In the genomic region with DNA sequence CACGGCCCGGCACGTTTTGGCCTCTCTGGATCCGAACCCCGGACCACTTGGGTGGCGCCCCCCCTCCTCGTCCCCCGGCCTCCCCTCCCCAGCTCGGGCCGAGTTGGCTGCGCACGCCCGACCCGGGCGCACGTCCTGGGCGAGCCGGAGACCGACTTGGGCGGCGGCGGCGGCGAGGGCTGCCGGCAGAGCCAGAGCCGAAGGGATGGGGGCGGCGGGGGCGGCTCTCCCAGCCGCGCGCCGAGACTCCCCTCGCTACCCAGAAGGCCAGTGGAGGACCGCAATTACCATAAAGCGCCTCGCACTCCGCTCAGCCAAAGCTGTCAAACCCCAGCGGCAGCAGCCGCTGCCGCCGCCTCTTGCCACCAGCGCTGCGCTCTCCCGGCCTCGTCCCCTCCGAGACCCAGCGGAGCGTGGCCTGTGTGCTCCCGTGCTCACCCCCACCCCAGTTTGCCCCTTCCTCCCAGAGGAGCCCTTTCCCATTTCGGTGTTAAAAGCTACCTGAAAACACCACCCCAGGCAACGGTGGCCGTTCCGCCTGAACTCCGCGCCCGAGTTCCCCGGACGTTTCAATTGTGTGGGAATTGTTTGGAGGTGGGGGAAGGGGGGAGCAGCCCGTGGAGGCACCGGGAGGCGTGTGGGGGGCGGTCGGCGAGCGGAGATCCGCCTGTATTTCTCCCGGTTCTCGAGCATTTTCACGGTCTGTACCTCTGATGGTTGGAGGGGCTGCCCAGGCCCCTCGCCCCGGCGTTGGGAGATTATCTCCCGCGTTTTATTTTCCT, we compare ENCODE assay signal across 8 cellular contexts. TPM values are rescaled to one million over a fixed set of nuclear protein-coding genes. Genes with fewer than 3 reads are reported as not detected.
DNase-seq lines count a peak whose midpoint lies in the region; ATAC-seq and TF ChIP-seq lines count a peak whose summit lies in the region.

No MANE protein-coding gene starts in this region.

- H3K4me1 ChIP-seq in mesodermal cell (ENCODE audit: control insufficient read depth, insufficient read depth, low read length, poor library complexity, severe bottlenecking) (peaks cover 15% of the 10 kb centered on the region), thymus (ENCODE audit: control insufficient read depth, insufficient read depth, low read length) (peaks cover 18% of the 10 kb centered on the region)

- DNase-seq in GM12864 (ENCODE audit: low read depth) (no peak), KBM-7 (peak; percentile 79), T-helper 9 cell (peak; percentile 45), dorsolateral prefrontal cortex (peak in 1 of 10 donors; percentile 59)

- in situ Hi-C loops in KBM-7 (cut with MboI; ENCODE audit: low pct_unique_long_range_greater_than_20kb, low sequenced_read_pairs): loop anchor here (10.0 kb wide), 1 partner anchor 76 kb away; no protein-coding TSS in a partner anchor

- H3K27ac ChIP-seq in 22Rv1: peak overlapping the region; percentile 98
- H3K27ac ChIP-seq in dorsolateral prefrontal cortex: peak overlapping the region in 55 of 59 donors; percentile 44 to 94 (median 87)
- peak overlapping the region; percentile 16 for H3K27ac ChIP-seq in mesodermal cell (ENCODE audit: low read depth, low read length, severe bottlenecking)
- H3K27ac ChIP-seq in thymus (ENCODE audit: low read depth): peak overlapping the region; percentile 77

- no peak for ATAC-seq in GM19455 (IDR thresholded peaks at IDR 0.05; ENCODE audit: unreplicated experiment)

- H3K9me3 ChIP-seq in mesodermal cell (ENCODE audit: control insufficient read depth, low read length): no peaks in the 10 kb centered on the region
- H3K9me3 ChIP-seq in thymus (ENCODE audit: control insufficient read depth): no peaks in the 10 kb centered on the region

- no peak for TF ChIP-seq CTCF in 22Rv1 (IDR thresholded peaks at IDR 0.05)
- no peak for TF ChIP-seq CTCF in GM12864 (IDR thresholded peaks at IDR 0.05; ENCODE audit: low read depth, low read length, missing control alignments)
- TF ChIP-seq CTCF in dorsolateral prefrontal cortex (IDR thresholded peaks at IDR 0.05 in 54 of 56, conservative IDR thresholded peaks at IDR 0.05 in 2 of 56; ENCODE audit: low read depth in 1 of 56, partially characterized antibody in 56 of 56): no peak

- H3K36me3 ChIP-seq in mesodermal cell (ENCODE audit: control insufficient read depth, insufficient read depth, low read length) (no peaks in the 10 kb centered on the region), thymus (ENCODE audit: control insufficient read depth, insufficient read depth) (no peaks in the 10 kb centered on the region)

- H3K27me3 ChIP-seq in dorsolateral prefrontal cortex (peaks cover 0 to 99% (median 69%) of the 10 kb centered on the region in 45 donors), thymus (ENCODE audit: control insufficient read depth, insufficient read depth) (no peaks in the 10 kb centered on the region)

- 0 to 1% methylated on average over 18 to 23 of the region's 75 CpGs for WGBS in mesodermal cell (ENCODE audit: insufficient coverage in 2 of 2), 2 experiments
- WGBS in thymus: under 1% methylated on average over 73 of the region's 75 CpGs

- intact Hi-C loops in dorsolateral prefrontal cortex (cut with DNase I): loop anchor here in 1 of 2 donors (5.0 to 10.0 kb wide), 3 partner anchors 79 to 364 kb away; no protein-coding TSS in a partner anchor

- peak overlapping the region; percentile 49 for H3K4me3 ChIP-seq in GM12864 (ENCODE audit: low read depth, low read length)
- peak overlapping the region; percentile 31 to 87 (median 72) for H3K4me3 ChIP-seq in dorsolateral prefrontal cortex
- H3K4me3 ChIP-seq in mesodermal cell (ENCODE audit: extremely low read depth, insufficient read depth, low read length, poor library complexity, severe bottlenecking): peak overlapping the region; percentile 55
- H3K4me3 ChIP-seq in thymus (ENCODE audit: low read length): peak overlapping the region; percentile 77

RNA-seq across cellular contexts. Expression of gene BCOR, which starts 0.7 kb away (rescaled TPM):
- total RNA-seq in dorsolateral prefrontal cortex: 10 to 100 TPM; 10.5 to 38.3 (median 19.7) TPM
- polyA plus RNA-seq in mesodermal cell (2013, experiment 1 of 2): 21.2 TPM
- polyA plus RNA-seq in mesodermal cell (2013, experiment 2 of 2): 19.5 TPM
- 24.4 TPM for polyA plus RNA-seq in thymus

Comparison
In these comparisons a context has a peak if more than half of its experiments do, and no peak if none do; other contexts are left out.
1. H3K27ac ChIP-seq: peak in every context shown above with its lines; median percentile 98 in 22Rv1; 87 in dorsolateral prefrontal cortex; 77 in thymus; 16 in mesodermal cell.